ENCODE assay signal across 30 cellular contexts in the genomic region with DNA sequence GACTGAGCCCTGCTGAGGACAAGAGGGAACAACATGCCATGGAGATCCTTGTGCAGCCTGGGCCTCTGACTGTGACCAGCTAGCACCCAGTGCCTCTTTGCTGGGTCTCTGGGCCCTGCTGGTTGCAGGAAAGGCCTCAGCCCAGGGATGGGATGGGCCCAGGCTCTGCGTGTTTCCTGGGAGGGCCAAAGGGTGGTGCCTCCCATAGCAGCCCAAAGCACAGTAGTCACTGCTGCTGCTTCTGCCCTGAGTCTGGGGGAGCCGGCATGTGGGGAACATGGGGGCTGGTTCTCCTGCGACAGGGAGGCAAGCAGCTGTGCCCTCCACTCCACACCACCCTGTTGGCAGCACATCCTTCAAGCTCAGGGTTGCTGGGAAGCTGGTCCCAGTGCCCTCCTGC. TPM values are rescaled to one million over a fixed set of nuclear protein-coding genes. Genes with fewer than 3 reads are reported as not detected.
"Had no signal": no experiment of that assay in that cellular context is flagged by ENCODE, and none has a peak within 500 bp of the region (broad histone marks: within the 10 kb centered on the region; RNA-seq: fewer than 3 reads in every experiment).

No MANE protein-coding gene starts in this region.

- DNase-seq: dermis blood vessel endothelial cell; dorsolateral prefrontal cortex; effector CD4-positive, alpha-beta T cell; effector memory CD4-positive, alpha-beta T cell; erythroblast; esophagus squamous epithelium; foreskin fibroblast; foreskin melanocyte; heart right ventricle; hypothalamus; immature natural killer cell; islet precursor cell; kidney; kidney glomerular epithelial cell; left colon; left ventricle myocardium inferior; lower lobe of right lung; mesenchymal stem cell; mucosa of descending colon had no signal

- H3K27ac ChIP-seq: coronary artery, dorsolateral prefrontal cortex, epithelial cell of prostate, esophagus squamous epithelium, gastroesophageal sphincter, heart right ventricle, left ventricle myocardium inferior, lower lobe of right lung had no signal

- H3K4me3 Mint-ChIP-seq: immature natural killer cell, mesothelial cell of epicardium had no signal

- H3K4me1 Mint-ChIP-seq: immature natural killer cell, mesothelial cell of epicardium had no signal

- ATAC-seq: esophagus mucosa, gastroesophageal sphincter, heart right ventricle, left colon, left lobe of liver, lower lobe of right lung, mucosa of descending colon had no signal

- H3K4me1 ChIP-seq: esophagus squamous epithelium, gastroesophageal sphincter, heart right ventricle, left ventricle myocardium inferior, lower lobe of right lung had no signal

- H3K36me3 ChIP-seq: esophagus squamous epithelium, gastroesophageal sphincter, heart right ventricle, lower lobe of right lung had no signal

- H3K27ac Mint-ChIP-seq: immature natural killer cell, mesothelial cell of epicardium had no signal

- H3K4me3 ChIP-seq: coronary artery, dorsolateral prefrontal cortex, esophagus squamous epithelium, gastroesophageal sphincter, heart right ventricle, left ventricle myocardium inferior, lower lobe of right lung, mucosa of descending colon had no signal

- H3K27me3 ChIP-seq: dorsolateral prefrontal cortex, esophagus squamous epithelium, gastroesophageal sphincter, heart right ventricle had no signal

RNA-seq across cellular contexts. Expression of gene ANHX, which starts 18.5 kb away (rescaled TPM):
- total RNA-seq: cerebellum, dermis blood vessel endothelial cell, dorsolateral prefrontal cortex, esophagus mucosa, esophagus squamous epithelium, gastroesophageal sphincter, heart right ventricle, kidney, left colon, left lobe of liver, left ventricle myocardium inferior, lower leg skin, lower lobe of right lung, lung microvascular endothelial cell, mesenteric fat pad, mesothelial cell of epicardium, mucosa of descending colon, myocyte had no signal
- polyA plus RNA-seq: heart right ventricle, immature natural killer cell had no signal
